8 cellular contexts compared by ENCODE assay signal in genomic region chr19:18097993-18098890, GRCh38. TPM values are rescaled to one million over a fixed set of nuclear protein-coding genes. Genes with fewer than 3 reads are reported as not detected.
DNase-seq lines count a peak whose midpoint lies in the region; ATAC-seq and TF ChIP-seq lines count a peak whose summit lies in the region.

No MANE protein-coding gene starts in this region.

- WGBS in testis, 2 donors: 26% methylated on average over 20 to 22 of the region's 22 CpGs

- H3K27ac ChIP-seq in WERI-Rb-1: no peak overlapping the region
- no peak overlapping the region for H3K27ac ChIP-seq in iPS-18a (ENCODE audit: low read length)
- H3K27ac ChIP-seq in testis: no peak overlapping the region

- H3K4me3 ChIP-seq in WERI-Rb-1 (ENCODE audit: low read depth, low read length) (peak overlapping the region; percentile 64), iPS-18a (ENCODE audit: low read length) (peak overlapping the region; percentile 48), testis (peak overlapping the region; percentile 39 to 53)

- H3K9me3 Mint-ChIP-seq in activated T-cell treated with anti-CD3 and anti-CD28 coated beads, Interleukin-2, amount 50 U/mL, for 4 hours: no peaks in the 10 kb centered on the region

- no peak for DNase-seq in activated T-cell treated with anti-CD3 and anti-CD28 coated beads, Interleukin-2, amount 50 U/mL, for 4 hours
- DNase-seq in activated T-cell treated with anti-CD3 and anti-CD28 coated beads for 4 hours (no peak), WERI-Rb-1 (no peak), testis (no peak), GOT3 (lab: John Stamatoyannopoulos, UW) (no peak), foreskin melanocyte (no peak), DMS53 treated with DMSO at 0.1 percent for 48 hours (lab: John Stamatoyannopoulos, UW; ENCODE audit: unreplicated experiment) (no peak)

- H3K27me3 ChIP-seq in WERI-Rb-1 (ENCODE audit: insufficient read depth, low read depth, severe bottlenecking) (no peaks in the 10 kb centered on the region), iPS-18a (ENCODE audit: control insufficient read depth, insufficient read depth, low read length) (peaks cover 19% of the 10 kb centered on the region), testis (no peaks in the 10 kb centered on the region)

- H3K4me1 ChIP-seq in iPS-18a (ENCODE audit: control insufficient read depth, low read depth, low read length) (peaks cover 5% of the 10 kb centered on the region), testis (peaks cover 5% of the 10 kb centered on the region)

- no peak overlapping the region for H3K9ac ChIP-seq in iPS-18a (ENCODE audit: low read length)

- intact Hi-C loops in testis (cut with DNase I; ENCODE audit: low total_unique reads): no loop called here

- H3K9me3 ChIP-seq in WERI-Rb-1 (ENCODE audit: severe bottlenecking) (peaks cover 8% of the 10 kb centered on the region), iPS-18a (ENCODE audit: control insufficient read depth, low read depth, low read length) (no peaks in the 10 kb centered on the region), testis (no peaks in the 10 kb centered on the region)

- TF ChIP-seq CTCF in WERI-Rb-1 (IDR thresholded peaks at IDR 0.05; ENCODE audit: low read depth, low read length) (no peak), testis (IDR thresholded peaks at IDR 0.05) (no peak)

- peaks cover 23% of the 10 kb centered on the region for H3K4me1 Mint-ChIP-seq in activated T-cell treated with anti-CD3 and anti-CD28 coated beads, Interleukin-2, amount 50 U/mL, for 4 hours (ENCODE audit: low read depth)

- TF ChIP-seq POLR2A in testis (IDR thresholded peaks at IDR 0.05): no peak

- no peaks in the 10 kb centered on the region for H3K36me3 Mint-ChIP-seq in activated T-cell treated with anti-CD3 and anti-CD28 coated beads, Interleukin-2, amount 50 U/mL, for 4 hours (ENCODE audit: insufficient read depth)

- H3K36me3 ChIP-seq in WERI-Rb-1 (no peaks in the 10 kb centered on the region), iPS-18a (ENCODE audit: control insufficient read depth, low read depth, low read length) (no peaks in the 10 kb centered on the region), testis (ENCODE audit: low read depth, missing control alignments) (no peaks in the 10 kb centered on the region)

- no peaks in the 10 kb centered on the region for H3K27me3 Mint-ChIP-seq in activated T-cell treated with anti-CD3 and anti-CD28 coated beads, Interleukin-2, amount 50 U/mL, for 4 hours (ENCODE audit: low read depth)

- ATAC-seq in activated T-cell treated with anti-CD3 and anti-CD28 coated beads, Interleukin-2, amount 50 U/mL, for 4 hours: no peak

- peak overlapping the region; percentile 81 for H3K4me3 Mint-ChIP-seq in activated T-cell treated with anti-CD3 and anti-CD28 coated beads, Interleukin-2, amount 50 U/mL, for 4 hours

RNA-seq across cellular contexts. Expression of gene MAST3, which starts 0.7 kb away (rescaled TPM):
- 10 to 100 TPM; 10.4 to 11.1 (median 10.7) TPM for total RNA-seq in activated T-cell treated with anti-CD3 and anti-CD28 coated beads, Interleukin-2, amount 50 U/mL, for 4 hours
- total RNA-seq in testis: 10 to 100 TPM in 1 of 2 donors, 1 to 10 TPM in 1; 9.7 to 11.2 TPM
- 5.0 TPM for polyA plus RNA-seq in testis (ENCODE audit: insufficient read depth, low read depth, low replicate concordance)

RNA-seq across cellular contexts. Expression of gene IL12RB1, which starts 11.5 kb away (rescaled TPM):
- total RNA-seq in activated T-cell treated with anti-CD3 and anti-CD28 coated beads, Interleukin-2, amount 50 U/mL, for 4 hours: 10 to 100 TPM; 10.4 to 16.1 (median 14.8) TPM
- 1 to 10 TPM in 1 of 2 donors, under 1 TPM in 1; 0.39 to 2.5 TPM for total RNA-seq in testis
- 1.8 TPM for polyA plus RNA-seq in testis (ENCODE audit: insufficient read depth, low read depth, low replicate concordance)

RNA-seq across cellular contexts. Expression of gene PIK3R2, which starts 54.7 kb away (rescaled TPM):
- 10 to 100 TPM; 16.5 to 21.4 (median 19.6) TPM for total RNA-seq in activated T-cell treated with anti-CD3 and anti-CD28 coated beads, Interleukin-2, amount 50 U/mL, for 4 hours
- total RNA-seq in testis: 10 to 100 TPM; 87.6 to 94.3 TPM
- 21.0 TPM for polyA plus RNA-seq in testis (ENCODE audit: insufficient read depth, low read depth, low replicate concordance)
